In the genomic region with DNA sequence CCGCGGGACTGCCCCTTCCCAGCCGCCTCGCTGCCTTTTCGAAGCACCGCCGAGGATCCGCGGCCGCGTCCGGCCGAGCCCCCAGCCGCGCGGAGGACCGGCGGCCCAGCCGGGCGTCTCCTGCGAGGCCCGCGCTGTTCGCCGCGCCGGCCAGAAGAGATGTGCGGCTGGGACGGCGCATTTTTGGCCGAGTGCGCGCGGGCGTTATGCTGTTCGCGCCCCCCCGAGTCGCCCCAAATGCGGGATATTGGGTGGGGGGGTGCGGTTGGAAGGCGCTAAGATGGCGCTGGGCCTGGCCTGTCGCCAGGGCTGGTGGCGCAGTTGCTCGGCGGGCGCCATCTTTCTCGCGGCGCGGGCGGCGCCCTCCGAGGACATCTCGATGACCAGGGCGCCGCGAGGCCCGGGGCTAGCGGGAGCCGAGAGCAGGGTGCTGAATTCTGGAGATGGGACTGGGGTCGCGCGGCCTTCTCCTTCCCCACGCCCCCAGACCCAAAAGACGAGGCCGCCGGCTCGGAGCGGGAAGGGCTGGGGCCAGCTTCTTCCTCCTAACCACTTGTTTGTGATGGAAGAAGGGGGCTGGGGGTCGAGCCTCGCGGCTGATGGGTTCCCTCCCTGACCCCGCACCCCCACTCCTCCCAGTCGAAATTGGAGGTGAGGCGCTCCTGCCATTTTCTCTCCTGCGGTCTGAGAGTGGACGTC, we compare ENCODE assay signal across 1 cellular context.
TF ChIP-seq lines count a peak whose summit lies in the region.

No MANE protein-coding gene starts in this region.

TF ChIP-seq in K562, 482 proteins besides CTCF, POLR2A, EP300 and RAD21 (continued from another document and continues in another):
- TF ChIP-seq, protein P1, sequence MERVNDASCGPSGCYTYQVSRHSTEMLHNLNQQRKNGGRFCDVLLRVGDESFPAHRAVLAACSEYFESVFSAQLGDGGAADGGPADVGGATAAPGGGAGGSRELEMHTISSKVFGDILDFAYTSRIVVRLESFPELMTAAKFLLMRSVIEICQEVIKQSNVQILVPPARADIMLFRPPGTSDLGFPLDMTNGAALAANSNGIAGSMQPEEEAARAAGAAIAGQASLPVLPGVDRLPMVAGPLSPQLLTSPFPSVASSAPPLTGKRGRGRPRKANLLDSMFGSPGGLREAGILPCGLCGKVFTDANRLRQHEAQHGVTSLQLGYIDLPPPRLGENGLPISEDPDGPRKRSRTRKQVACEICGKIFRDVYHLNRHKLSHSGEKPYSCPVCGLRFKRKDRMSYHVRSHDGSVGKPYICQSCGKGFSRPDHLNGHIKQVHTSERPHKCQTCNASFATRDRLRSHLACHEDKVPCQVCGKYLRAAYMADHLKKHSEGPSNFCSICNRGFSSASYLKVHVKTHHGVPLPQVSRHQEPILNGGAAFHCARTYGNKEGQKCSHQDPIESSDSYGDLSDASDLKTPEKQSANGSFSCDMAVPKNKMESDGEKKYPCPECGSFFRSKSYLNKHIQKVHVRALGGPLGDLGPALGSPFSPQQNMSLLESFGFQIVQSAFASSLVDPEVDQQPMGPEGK (CRISPR knock-in tag; IDR thresholded peaks at IDR 0.05; ENCODE audit: borderline replicate concordance) = 0 out of 2 replicates have a peak, but pooled peaks have one; percentile 65
- TF ChIP-seq CBX1 (IDR thresholded peaks at IDR 0.05; ENCODE audit: low read depth) = peak; percentile 55; the same call in 1 of the 2 replicates
- TF ChIP-seq NCOR1 (IDR thresholded peaks at IDR 0.05) = peak; percentile 29; the same call in 1 of the 2 replicates
- TF ChIP-seq, protein P2, sequence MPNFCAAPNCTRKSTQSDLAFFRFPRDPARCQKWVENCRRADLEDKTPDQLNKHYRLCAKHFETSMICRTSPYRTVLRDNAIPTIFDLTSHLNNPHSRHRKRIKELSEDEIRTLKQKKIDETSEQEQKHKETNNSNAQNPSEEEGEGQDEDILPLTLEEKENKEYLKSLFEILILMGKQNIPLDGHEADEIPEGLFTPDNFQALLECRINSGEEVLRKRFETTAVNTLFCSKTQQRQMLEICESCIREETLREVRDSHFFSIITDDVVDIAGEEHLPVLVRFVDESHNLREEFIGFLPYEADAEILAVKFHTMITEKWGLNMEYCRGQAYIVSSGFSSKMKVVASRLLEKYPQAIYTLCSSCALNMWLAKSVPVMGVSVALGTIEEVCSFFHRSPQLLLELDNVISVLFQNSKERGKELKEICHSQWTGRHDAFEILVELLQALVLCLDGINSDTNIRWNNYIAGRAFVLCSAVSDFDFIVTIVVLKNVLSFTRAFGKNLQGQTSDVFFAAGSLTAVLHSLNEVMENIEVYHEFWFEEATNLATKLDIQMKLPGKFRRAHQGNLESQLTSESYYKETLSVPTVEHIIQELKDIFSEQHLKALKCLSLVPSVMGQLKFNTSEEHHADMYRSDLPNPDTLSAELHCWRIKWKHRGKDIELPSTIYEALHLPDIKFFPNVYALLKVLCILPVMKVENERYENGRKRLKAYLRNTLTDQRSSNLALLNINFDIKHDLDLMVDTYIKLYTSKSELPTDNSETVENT (CRISPR knock-in tag; IDR thresholded peaks at IDR 0.05) = peak; percentile 70
- TF ChIP-seq ZNF124 (CRISPR knock-in tag; IDR thresholded peaks at IDR 0.05) = no peak
- no peak for TF ChIP-seq ZNF146 (CRISPR knock-in tag; IDR thresholded peaks at IDR 0.05; ENCODE audit: unreplicated experiment)
- TF ChIP-seq CBFA2T2 (conservative IDR thresholded peaks at IDR 0.05) = no peak
- TF ChIP-seq C11orf30 (IDR thresholded peaks at IDR 0.05; ENCODE audit: low read depth) = no peak
- 0 out of 2 replicates have a peak, but pooled peaks have one; percentile 5 for TF ChIP-seq ELF1 (tag; IDR thresholded peaks at IDR 0.05)
- peak; percentile 94; the same call in 1 of the 2 replicates for TF ChIP-seq SRSF1 (IDR thresholded peaks at IDR 0.05; ENCODE audit: low read depth, low read length)
- TF ChIP-seq, protein P3, sequence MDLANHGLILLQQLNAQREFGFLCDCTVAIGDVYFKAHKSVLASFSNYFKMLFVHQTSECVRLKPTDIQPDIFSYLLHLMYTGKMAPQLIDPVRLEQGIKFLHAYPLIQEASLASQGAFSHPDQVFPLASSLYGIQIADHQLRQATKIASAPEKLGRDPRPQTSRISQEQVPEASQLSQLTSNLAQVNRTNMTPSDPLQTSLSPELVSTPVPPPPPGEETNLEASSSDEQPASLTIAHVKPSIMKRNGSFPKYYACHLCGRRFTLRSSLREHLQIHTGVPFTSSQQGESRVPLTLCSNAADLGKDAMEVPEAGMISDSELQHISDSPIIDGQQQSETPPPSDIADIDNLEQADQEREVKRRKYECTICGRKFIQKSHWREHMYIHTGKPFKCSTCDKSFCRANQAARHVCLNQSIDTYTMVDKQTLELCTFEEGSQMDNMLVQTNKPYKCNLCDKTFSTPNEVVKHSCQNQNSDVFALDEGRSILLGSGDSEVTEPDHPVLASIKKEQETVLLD (IDR thresholded peaks at IDR 0.05) = no peak
- TF ChIP-seq, protein P4, sequence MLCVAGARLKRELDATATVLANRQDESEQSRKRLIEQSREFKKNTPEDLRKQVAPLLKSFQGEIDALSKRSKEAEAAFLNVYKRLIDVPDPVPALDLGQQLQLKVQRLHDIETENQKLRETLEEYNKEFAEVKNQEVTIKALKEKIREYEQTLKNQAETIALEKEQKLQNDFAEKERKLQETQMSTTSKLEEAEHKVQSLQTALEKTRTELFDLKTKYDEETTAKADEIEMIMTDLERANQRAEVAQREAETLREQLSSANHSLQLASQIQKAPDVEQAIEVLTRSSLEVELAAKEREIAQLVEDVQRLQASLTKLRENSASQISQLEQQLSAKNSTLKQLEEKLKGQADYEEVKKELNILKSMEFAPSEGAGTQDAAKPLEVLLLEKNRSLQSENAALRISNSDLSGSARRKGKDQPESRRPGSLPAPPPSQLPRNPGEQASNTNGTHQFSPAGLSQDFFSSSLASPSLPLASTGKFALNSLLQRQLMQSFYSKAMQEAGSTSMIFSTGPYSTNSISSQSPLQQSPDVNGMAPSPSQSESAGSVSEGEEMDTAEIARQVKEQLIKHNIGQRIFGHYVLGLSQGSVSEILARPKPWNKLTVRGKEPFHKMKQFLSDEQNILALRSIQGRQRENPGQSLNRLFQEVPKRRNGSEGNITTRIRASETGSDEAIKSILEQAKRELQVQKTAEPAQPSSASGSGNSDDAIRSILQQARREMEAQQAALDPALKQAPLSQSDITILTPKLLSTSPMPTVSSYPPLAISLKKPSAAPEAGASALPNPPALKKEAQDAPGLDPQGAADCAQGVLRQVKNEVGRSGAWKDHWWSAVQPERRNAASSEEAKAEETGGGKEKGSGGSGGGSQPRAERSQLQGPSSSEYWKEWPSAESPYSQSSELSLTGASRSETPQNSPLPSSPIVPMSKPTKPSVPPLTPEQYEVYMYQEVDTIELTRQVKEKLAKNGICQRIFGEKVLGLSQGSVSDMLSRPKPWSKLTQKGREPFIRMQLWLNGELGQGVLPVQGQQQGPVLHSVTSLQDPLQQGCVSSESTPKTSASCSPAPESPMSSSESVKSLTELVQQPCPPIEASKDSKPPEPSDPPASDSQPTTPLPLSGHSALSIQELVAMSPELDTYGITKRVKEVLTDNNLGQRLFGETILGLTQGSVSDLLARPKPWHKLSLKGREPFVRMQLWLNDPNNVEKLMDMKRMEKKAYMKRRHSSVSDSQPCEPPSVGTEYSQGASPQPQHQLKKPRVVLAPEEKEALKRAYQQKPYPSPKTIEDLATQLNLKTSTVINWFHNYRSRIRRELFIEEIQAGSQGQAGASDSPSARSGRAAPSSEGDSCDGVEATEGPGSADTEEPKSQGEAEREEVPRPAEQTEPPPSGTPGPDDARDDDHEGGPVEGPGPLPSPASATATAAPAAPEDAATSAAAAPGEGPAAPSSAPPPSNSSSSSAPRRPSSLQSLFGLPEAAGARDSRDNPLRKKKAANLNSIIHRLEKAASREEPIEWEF (CRISPR knock-in tag; IDR thresholded peaks at IDR 0.05) = 0 out of 2 replicates have a peak, but pooled peaks have one; percentile 24
- peak; percentile 70 for TF ChIP-seq FOXJ2 (tag; IDR thresholded peaks at IDR 0.05)
- TF ChIP-seq NCOA1 (IDR thresholded peaks at IDR 0.05; ENCODE audit: low read depth) = peak; percentile 19; the same call in 1 of the 2 replicates
- peak; percentile 45 for TF ChIP-seq SOX6 (IDR thresholded peaks at IDR 0.05)
- TF ChIP-seq, protein P5, sequence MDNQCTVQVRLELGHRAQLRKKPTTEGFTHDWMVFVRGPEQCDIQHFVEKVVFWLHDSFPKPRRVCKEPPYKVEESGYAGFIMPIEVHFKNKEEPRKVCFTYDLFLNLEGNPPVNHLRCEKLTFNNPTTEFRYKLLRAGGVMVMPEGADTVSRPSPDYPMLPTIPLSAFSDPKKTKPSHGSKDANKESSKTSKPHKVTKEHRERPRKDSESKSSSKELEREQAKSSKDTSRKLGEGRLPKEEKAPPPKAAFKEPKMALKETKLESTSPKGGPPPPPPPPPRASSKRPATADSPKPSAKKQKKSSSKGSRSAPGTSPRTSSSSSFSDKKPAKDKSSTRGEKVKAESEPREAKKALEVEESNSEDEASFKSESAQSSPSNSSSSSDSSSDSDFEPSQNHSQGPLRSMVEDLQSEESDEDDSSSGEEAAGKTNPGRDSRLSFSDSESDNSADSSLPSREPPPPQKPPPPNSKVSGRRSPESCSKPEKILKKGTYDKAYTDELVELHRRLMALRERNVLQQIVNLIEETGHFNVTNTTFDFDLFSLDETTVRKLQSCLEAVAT (IDR thresholded peaks at IDR 0.05) = peak; percentile 74 to 75; a peak in 2 of 4 replicates
- no peak for TF ChIP-seq PHF21A (IDR thresholded peaks at IDR 0.05; ENCODE audit: borderline replicate concordance, low read depth)
- TF ChIP-seq, protein P6, sequence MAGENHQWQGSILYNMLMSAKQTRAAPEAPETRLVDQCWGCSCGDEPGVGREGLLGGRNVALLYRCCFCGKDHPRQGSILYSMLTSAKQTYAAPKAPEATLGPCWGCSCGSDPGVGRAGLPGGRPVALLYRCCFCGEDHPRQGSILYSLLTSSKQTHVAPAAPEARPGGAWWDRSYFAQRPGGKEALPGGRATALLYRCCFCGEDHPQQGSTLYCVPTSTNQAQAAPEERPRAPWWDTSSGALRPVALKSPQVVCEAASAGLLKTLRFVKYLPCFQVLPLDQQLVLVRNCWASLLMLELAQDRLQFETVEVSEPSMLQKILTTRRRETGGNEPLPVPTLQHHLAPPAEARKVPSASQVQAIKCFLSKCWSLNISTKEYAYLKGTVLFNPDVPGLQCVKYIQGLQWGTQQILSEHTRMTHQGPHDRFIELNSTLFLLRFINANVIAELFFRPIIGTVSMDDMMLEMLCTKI (IDR thresholded peaks at IDR 0.05; ENCODE audit: partially characterized antibody) = no peak
- 0 out of 2 replicates have a peak, but pooled peaks have one; percentile 66 for TF ChIP-seq KAT7 (CRISPR knock-in tag; IDR thresholded peaks at IDR 0.05; ENCODE audit: borderline replicate concordance)
- TF ChIP-seq ESRRB (CRISPR knock-in tag; IDR thresholded peaks at IDR 0.05; ENCODE audit: borderline replicate concordance) = no peak
- TF ChIP-seq CBX3 (IDR thresholded peaks at IDR 0.05; ENCODE audit: borderline replicate concordance in 1 of 2, low read length in 2 of 2) = peak in 1 of 2 experiments; percentile 36; a peak in 2 of 3 replicates
- TF ChIP-seq OTX1 (CRISPR knock-in tag; IDR thresholded peaks at IDR 0.05) = peak; percentile 6; the same call in 1 of the 2 replicates
- TF ChIP-seq, protein P7, sequence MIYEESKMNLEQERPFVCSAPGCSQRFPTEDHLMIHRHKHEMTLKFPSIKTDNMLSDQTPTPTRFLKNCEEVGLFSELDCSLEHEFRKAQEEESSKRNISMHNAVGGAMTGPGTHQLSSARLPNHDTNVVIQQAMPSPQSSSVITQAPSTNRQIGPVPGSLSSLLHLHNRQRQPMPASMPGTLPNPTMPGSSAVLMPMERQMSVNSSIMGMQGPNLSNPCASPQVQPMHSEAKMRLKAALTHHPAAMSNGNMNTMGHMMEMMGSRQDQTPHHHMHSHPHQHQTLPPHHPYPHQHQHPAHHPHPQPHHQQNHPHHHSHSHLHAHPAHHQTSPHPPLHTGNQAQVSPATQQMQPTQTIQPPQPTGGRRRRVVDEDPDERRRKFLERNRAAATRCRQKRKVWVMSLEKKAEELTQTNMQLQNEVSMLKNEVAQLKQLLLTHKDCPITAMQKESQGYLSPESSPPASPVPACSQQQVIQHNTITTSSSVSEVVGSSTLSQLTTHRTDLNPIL (CRISPR knock-in tag; IDR thresholded peaks at IDR 0.05) = 0 out of 2 replicates have a peak, but pooled peaks have one; percentile 55
- no peak for TF ChIP-seq KLF13 (tag; IDR thresholded peaks at IDR 0.05; ENCODE audit: borderline replicate concordance, low read depth)
- TF ChIP-seq TRIM28 (IDR thresholded peaks at IDR 0.05) = no peak
- no peak for TF ChIP-seq HLTF (IDR thresholded peaks at IDR 0.05)
- TF ChIP-seq SRSF3 (IDR thresholded peaks at IDR 0.05; ENCODE audit: insufficient read depth, low read length) = peak; percentile 23; the same call in 1 of the 2 replicates
- TF ChIP-seq, protein P8, sequence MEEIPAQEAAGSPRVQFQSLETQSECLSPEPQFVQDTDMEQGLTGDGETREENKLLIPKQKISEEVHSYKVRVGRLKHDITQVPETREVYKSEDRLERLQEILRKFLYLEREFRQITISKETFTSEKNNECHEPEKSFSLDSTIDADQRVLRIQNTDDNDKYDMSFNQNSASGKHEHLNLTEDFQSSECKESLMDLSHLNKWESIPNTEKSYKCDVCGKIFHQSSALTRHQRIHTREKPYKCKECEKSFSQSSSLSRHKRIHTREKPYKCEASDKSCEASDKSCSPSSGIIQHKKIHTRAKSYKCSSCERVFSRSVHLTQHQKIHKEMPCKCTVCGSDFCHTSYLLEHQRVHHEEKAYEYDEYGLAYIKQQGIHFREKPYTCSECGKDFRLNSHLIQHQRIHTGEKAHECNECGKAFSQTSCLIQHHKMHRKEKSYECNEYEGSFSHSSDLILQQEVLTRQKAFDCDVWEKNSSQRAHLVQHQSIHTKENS (CRISPR knock-in tag; IDR thresholded peaks at IDR 0.05) = no peak
- TF ChIP-seq, protein P9, sequence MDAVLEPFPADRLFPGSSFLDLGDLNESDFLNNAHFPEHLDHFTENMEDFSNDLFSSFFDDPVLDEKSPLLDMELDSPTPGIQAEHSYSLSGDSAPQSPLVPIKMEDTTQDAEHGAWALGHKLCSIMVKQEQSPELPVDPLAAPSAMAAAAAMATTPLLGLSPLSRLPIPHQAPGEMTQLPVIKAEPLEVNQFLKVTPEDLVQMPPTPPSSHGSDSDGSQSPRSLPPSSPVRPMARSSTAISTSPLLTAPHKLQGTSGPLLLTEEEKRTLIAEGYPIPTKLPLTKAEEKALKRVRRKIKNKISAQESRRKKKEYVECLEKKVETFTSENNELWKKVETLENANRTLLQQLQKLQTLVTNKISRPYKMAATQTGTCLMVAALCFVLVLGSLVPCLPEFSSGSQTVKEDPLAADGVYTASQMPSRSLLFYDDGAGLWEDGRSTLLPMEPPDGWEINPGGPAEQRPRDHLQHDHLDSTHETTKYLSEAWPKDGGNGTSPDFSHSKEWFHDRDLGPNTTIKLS (IDR thresholded peaks at IDR 0.05; ENCODE audit: borderline replicate concordance, low read depth) = peak; percentile 65
- TF ChIP-seq, protein P10, sequence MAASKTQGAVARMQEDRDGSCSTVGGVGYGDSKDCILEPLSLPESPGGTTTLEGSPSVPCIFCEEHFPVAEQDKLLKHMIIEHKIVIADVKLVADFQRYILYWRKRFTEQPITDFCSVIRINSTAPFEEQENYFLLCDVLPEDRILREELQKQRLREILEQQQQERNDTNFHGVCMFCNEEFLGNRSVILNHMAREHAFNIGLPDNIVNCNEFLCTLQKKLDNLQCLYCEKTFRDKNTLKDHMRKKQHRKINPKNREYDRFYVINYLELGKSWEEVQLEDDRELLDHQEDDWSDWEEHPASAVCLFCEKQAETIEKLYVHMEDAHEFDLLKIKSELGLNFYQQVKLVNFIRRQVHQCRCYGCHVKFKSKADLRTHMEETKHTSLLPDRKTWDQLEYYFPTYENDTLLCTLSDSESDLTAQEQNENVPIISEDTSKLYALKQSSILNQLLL (CRISPR knock-in tag; IDR thresholded peaks at IDR 0.05; ENCODE audit: borderline replicate concordance) = no peak
- TF ChIP-seq TEAD1 (CRISPR knock-in tag; IDR thresholded peaks at IDR 0.05) = peak; percentile 63 to 90
- peak; percentile 21; the same call in 1 of the 2 replicates for TF ChIP-seq E2F3 (CRISPR knock-in tag; IDR thresholded peaks at IDR 0.05)
